In genomic region chr21:42767561-42767835, GRCh38 we compare ENCODE assay signal across 22 cellular contexts.
DNase-seq lines count a peak whose midpoint lies in the region; ATAC-seq, FAIRE-seq and TF ChIP-seq lines count a peak whose summit lies in the region.
"Had no signal": no experiment of that assay in that cellular context is flagged by ENCODE, and none has a peak within 500 bp of the region (broad histone marks: within the 10 kb centered on the region; RNA-seq: fewer than 3 reads in every experiment).

No MANE protein-coding gene starts in this region.

- DNase-seq in Right ventricle myocardium inferior (ENCODE audit: missing footprints): peak; percentile 15
- no peak for DNase-seq in heart left ventricle
- DNase-seq in COLO668 (lab: John Stamatoyannopoulos, UW; ENCODE audit: unreplicated experiment): peak; percentile 22
- peak; percentile 46 for DNase-seq in kidney
- no peak for DNase-seq in neuronal stem cell (ENCODE audit: low spot score)
- DNase-seq in NCI-H2171 treated with DMSO at 0.1 percent for 48 hours (lab: John Stamatoyannopoulos, UW): no peak
- no peak for DNase-seq in natural killer cell treated with Interleukin-12 subunit alpha and Interleukin-12 subunit beta and Interleukin-15 and Interleukin-18, amount 100 ng/mL, for 72 hours (ENCODE audit: low spot score)
- DNase-seq in activated CD4-positive, alpha-beta memory T cell treated with anti-CD3 and anti-CD28 coated beads, Interleukin-2, amount 10 ng/mL, durations not matched to agents 7 days and 5 days: no peak
- DNase-seq: CD4-positive, CD25-positive, alpha-beta regulatory T cell; CD8-positive, alpha-beta T cell; DMS 273 treated with DMSO at 0.1 percent for 48 hours; DMS79; EL; GDM1; H9 had no signal

- H2BK120ac ChIP-seq in neuronal stem cell (ENCODE audit: low read depth, low read length): no peak overlapping the region

- no peak overlapping the region for H3K18ac ChIP-seq in neuronal stem cell (ENCODE audit: low read length)

- intact Hi-C loops in Right ventricle myocardium inferior (cut with DNase I): loop anchor here (5.0 kb wide), 1 partner anchor 50 kb away; no protein-coding TSS in a partner anchor
- intact Hi-C loops in heart left ventricle (cut with DNase I): no loop called here
- intact Hi-C loops in kidney (cut with DNase I): no loop called here

- no peak for FAIRE-seq in kidney (lab: Jason Lieb, UNC)
- FAIRE-seq: D721Med, GM12878, GM19239 had no signal

- no peaks in the 10 kb centered on the region for H3K79me1 ChIP-seq in neuronal stem cell (ENCODE audit: low read depth, low read length)

- H2AFZ ChIP-seq in neuronal stem cell (ENCODE audit: low read length): no peak overlapping the region
- H2AFZ ChIP-seq: GM23338 had no signal

- no peak overlapping the region for H3K27ac Mint-ChIP-seq in natural killer cell treated with Interleukin-12 subunit alpha and Interleukin-12 subunit beta and Interleukin-15 and Interleukin-18, amount 100 ng/mL, for 72 hours
- H3K27ac Mint-ChIP-seq in activated CD4-positive, alpha-beta memory T cell treated with anti-CD3 and anti-CD28 coated beads, Interleukin-2, amount 10 ng/mL, durations not matched to agents 7 days and 5 days: no peak overlapping the region
- H3K27ac Mint-ChIP-seq: CD8-positive, alpha-beta T cell; GM23338 had no signal

- H3K23ac ChIP-seq in neuronal stem cell (ENCODE audit: low read depth, low read length, poor library complexity): peak overlapping the region; percentile 25

- no peak overlapping the region for H3K4ac ChIP-seq in neuronal stem cell (ENCODE audit: low read length)

- 84 to 97% (median 92%) methylated on average over 6 to 8 of the region's 8 CpGs for WGBS in heart left ventricle, 4 donors
- no CpG with 5 or more reads among the region's 8 CpGs for WGBS in neuronal stem cell (ENCODE audit: extremely low coverage in 2 of 2, insufficient read length in 2 of 2, insufficient replicate concordance in 1 of 2), 2 donors

- no peaks in the 10 kb centered on the region for H3K9me3 Mint-ChIP-seq in natural killer cell treated with Interleukin-12 subunit alpha and Interleukin-12 subunit beta and Interleukin-15 and Interleukin-18, amount 100 ng/mL, for 72 hours
- no peaks in the 10 kb centered on the region for H3K9me3 Mint-ChIP-seq in activated CD4-positive, alpha-beta memory T cell treated with anti-CD3 and anti-CD28 coated beads, Interleukin-2, amount 10 ng/mL, durations not matched to agents 7 days and 5 days
- H3K9me3 Mint-ChIP-seq: CD4-positive, CD25-positive, alpha-beta regulatory T cell; CD8-positive, alpha-beta T cell; GM23338 had no signal

- no peak overlapping the region for H4K8ac ChIP-seq in neuronal stem cell (ENCODE audit: low read depth, low read length)

- no peak overlapping the region for H3K14ac ChIP-seq in neuronal stem cell (ENCODE audit: low read length)

- H3K9ac ChIP-seq in kidney (ENCODE audit: low read length in 2 of 2): no peak overlapping the region
- H3K9ac ChIP-seq in neuronal stem cell (ENCODE audit: low read depth, low read length, poor library complexity): peak overlapping the region; percentile 47
- H3K9ac ChIP-seq: BLaER1 had no signal

- H3K27me3 ChIP-seq in heart left ventricle (no peaks in the 10 kb centered on the region), neuronal stem cell (ENCODE audit: control insufficient read depth in 3 of 3, insufficient read depth in 3 of 3, low read depth in 1 of 3, low read length in 3 of 3) (no peaks in the 10 kb centered on the region)
- H3K27me3 ChIP-seq: BLaER1 had no signal

- H2BK12ac ChIP-seq in neuronal stem cell (ENCODE audit: low read length): no peak overlapping the region

- peaks cover 0 to 51% (median 11%) of the 10 kb centered on the region in 9 donors for H3K36me3 ChIP-seq in heart left ventricle
- H3K36me3 ChIP-seq in kidney (ENCODE audit: control insufficient read depth in 1 of 2, insufficient read depth in 2 of 2, low read length in 2 of 2): peaks cover 39 to 59% of the 10 kb centered on the region in 2 donors
- peaks cover 67 to 94% of the 10 kb centered on the region in 2 donors for H3K36me3 ChIP-seq in neuronal stem cell (replicated peaks in 1 of 2; ENCODE audit: control insufficient read depth in 2 of 2, insufficient read depth in 2 of 2, low read length in 2 of 2)
- H3K36me3 ChIP-seq: BLaER1 had no signal

- POLR2A ChIA-PET in activated CD4-positive, alpha-beta memory T cell treated with anti-CD3 and anti-CD28 coated beads, Interleukin-2, amount 10 ng/mL, durations not matched to agents 7 days and 5 days (lab: Charles Lee): no interaction called here

- no peaks in the 10 kb centered on the region for H3K36me3 Mint-ChIP-seq in natural killer cell treated with Interleukin-12 subunit alpha and Interleukin-12 subunit beta and Interleukin-15 and Interleukin-18, amount 100 ng/mL, for 72 hours
- H3K36me3 Mint-ChIP-seq in activated CD4-positive, alpha-beta memory T cell treated with anti-CD3 and anti-CD28 coated beads, Interleukin-2, amount 10 ng/mL, durations not matched to agents 7 days and 5 days (ENCODE audit: low read depth): peaks cover 6% of the 10 kb centered on the region

- H3K27me3 Mint-ChIP-seq in natural killer cell treated with Interleukin-12 subunit alpha and Interleukin-12 subunit beta and Interleukin-15 and Interleukin-18, amount 100 ng/mL, for 72 hours: peaks cover 0 to 2% of the 10 kb centered on the region in 2 donors
- H3K27me3 Mint-ChIP-seq in activated CD4-positive, alpha-beta memory T cell treated with anti-CD3 and anti-CD28 coated beads, Interleukin-2, amount 10 ng/mL, durations not matched to agents 7 days and 5 days: no peaks in the 10 kb centered on the region
- H3K27me3 Mint-ChIP-seq: CD4-positive, CD25-positive, alpha-beta regulatory T cell had no signal

- no peak for TF ChIP-seq CTCF in heart left ventricle (IDR thresholded peaks at IDR 0.05)
- TF ChIP-seq CTCF in kidney (IDR thresholded peaks at IDR 0.05; ENCODE audit: borderline replicate concordance, extremely low read depth, insufficient read depth): no peak

- ATAC-seq in Right ventricle myocardium inferior (no peak), heart left ventricle (no peak)
- no peak for ATAC-seq in natural killer cell treated with Interleukin-12 subunit alpha and Interleukin-12 subunit beta and Interleukin-15 and Interleukin-18, amount 100 ng/mL, for 72 hours
- ATAC-seq: CD8-positive, alpha-beta T cell; GM12878; GM23338; HCT116 had no signal

- no peaks in the 10 kb centered on the region for H3K9me3 ChIP-seq in heart left ventricle
- no peaks in the 10 kb centered on the region for H3K9me3 ChIP-seq in kidney (ENCODE audit: control insufficient read depth in 1 of 2, low read length in 2 of 2)
- H3K9me3 ChIP-seq in neuronal stem cell (replicated peaks in 1 of 2; ENCODE audit: control insufficient read depth in 2 of 2, insufficient read depth in 1 of 2, low read depth in 1 of 2, low read length in 2 of 2): no peaks in the 10 kb centered on the region
- H3K9me3 ChIP-seq: BLaER1 had no signal

- H2AK5ac ChIP-seq in neuronal stem cell (ENCODE audit: low read depth, low read length): no peak overlapping the region

- peak overlapping the region; percentile 18 for H2BK5ac ChIP-seq in neuronal stem cell (ENCODE audit: low read length)

- no peak for TF ChIP-seq POLR2A in heart left ventricle (IDR thresholded peaks at IDR 0.05)

- H3K4me3 Mint-ChIP-seq in natural killer cell treated with Interleukin-12 subunit alpha and Interleukin-12 subunit beta and Interleukin-15 and Interleukin-18, amount 100 ng/mL, for 72 hours: no peak overlapping the region
- H3K4me3 Mint-ChIP-seq in activated CD4-positive, alpha-beta memory T cell treated with anti-CD3 and anti-CD28 coated beads, Interleukin-2, amount 10 ng/mL, durations not matched to agents 7 days and 5 days: no peak overlapping the region
- H3K4me3 Mint-ChIP-seq: CD8-positive, alpha-beta T cell; GM23338; H9 had no signal

- no peak overlapping the region for H4K91ac ChIP-seq in neuronal stem cell (ENCODE audit: low read depth, low read length, poor library complexity)

- H3K4me3 ChIP-seq in heart left ventricle: no peak overlapping the region
- H3K4me3 ChIP-seq in kidney (ENCODE audit: low read length in 2 of 2): no peak overlapping the region
- H3K4me3 ChIP-seq in neuronal stem cell (ENCODE audit: low read length in 2 of 2): no peak overlapping the region
- H3K4me3 ChIP-seq: BLaER1, GM12878, GM23338 had no signal

- H3K4me1 Mint-ChIP-seq in natural killer cell treated with Interleukin-12 subunit alpha and Interleukin-12 subunit beta and Interleukin-15 and Interleukin-18, amount 100 ng/mL, for 72 hours (ENCODE audit: low read depth in 2 of 2): no peaks in the 10 kb centered on the region
- no peaks in the 10 kb centered on the region for H3K4me1 Mint-ChIP-seq in activated CD4-positive, alpha-beta memory T cell treated with anti-CD3 and anti-CD28 coated beads, Interleukin-2, amount 10 ng/mL, durations not matched to agents 7 days and 5 days
- H3K4me1 Mint-ChIP-seq: CD4-positive, CD25-positive, alpha-beta regulatory T cell; GM23338; H9 had no signal

- H3K27ac ChIP-seq in heart left ventricle (no peak overlapping the region), kidney (ENCODE audit: low read depth in 2 of 2, low read length in 2 of 2) (no peak overlapping the region), neuronal stem cell (replicated peaks; ENCODE audit: low read length) (no peak overlapping the region)
- H3K27ac ChIP-seq: BLaER1, C4-2B had no signal

- H3K4me2 ChIP-seq in neuronal stem cell (ENCODE audit: insufficient read depth, low read length, poor library complexity, severe bottlenecking): no peak overlapping the region
- H3K4me2 ChIP-seq: BLaER1, GM23338 had no signal

- H3K4me1 ChIP-seq in heart left ventricle (no peaks in the 10 kb centered on the region), kidney (ENCODE audit: control insufficient read depth in 1 of 2, insufficient read depth in 1 of 2, low read depth in 1 of 2, low read length in 2 of 2) (no peaks in the 10 kb centered on the region), neuronal stem cell (ENCODE audit: control insufficient read depth in 2 of 2, insufficient read depth in 1 of 2, low read depth in 1 of 2, low read length in 2 of 2) (no peaks in the 10 kb centered on the region)

- CTCF ChIA-PET in activated CD4-positive, alpha-beta memory T cell treated with anti-CD3 and anti-CD28 coated beads, Interleukin-2, amount 10 ng/mL, durations not matched to agents 7 days and 5 days (lab: Charles Lee): no interaction called here

- no peak overlapping the region for H2BK15ac ChIP-seq in neuronal stem cell (ENCODE audit: low read length)

Comparison
In these comparisons a context has a peak if more than half of its experiments do, and no peak if none do; other contexts are left out.
1. DNase-seq: peak in Right ventricle myocardium inferior (single experiment), COLO668 (single experiment) and kidney (single experiment); none in heart left ventricle (0 of 5), neuronal stem cell (single experiment), NCI-H2171 treated with DMSO at 0.1 percent for 48 hours (single experiment), natural killer cell treated with Interleukin-12 subunit alpha and Interleukin-12 subunit beta and Interleukin-15 and Interleukin-18, amount 100 ng/mL, for 72 hours (single experiment) and activated CD4-positive, alpha-beta memory T cell treated with anti-CD3 and anti-CD28 coated beads, Interleukin-2, amount 10 ng/mL, durations not matched to agents 7 days and 5 days (single experiment).